ENCODE assay signal across 15 cellular contexts in the genomic region with DNA sequence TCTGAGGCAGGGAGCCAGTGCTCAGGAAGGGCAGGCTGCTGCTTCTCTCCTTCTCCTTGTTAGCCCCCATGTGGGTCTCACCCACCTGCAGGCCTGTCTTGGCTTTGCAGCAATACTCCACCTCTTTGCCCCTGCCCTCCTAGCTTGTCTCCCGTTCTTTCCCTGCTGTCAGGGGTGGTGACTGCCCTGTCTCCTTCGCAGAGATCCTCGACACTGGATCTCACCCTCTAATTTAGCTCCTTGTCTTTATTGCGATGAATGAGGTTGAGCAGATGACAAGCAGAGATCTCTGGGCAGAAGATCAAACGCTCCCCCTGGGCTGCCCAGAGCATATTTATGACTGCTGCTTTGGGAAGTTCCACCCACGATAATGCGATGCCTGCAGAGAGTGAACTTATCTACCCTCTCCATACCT.
"Had no signal": no experiment of that assay in that cellular context is flagged by ENCODE, and none has a peak within 500 bp of the region (broad histone marks: within the 10 kb centered on the region; RNA-seq: fewer than 3 reads in every experiment).

No MANE protein-coding gene starts in this region.

- H3K27me3 ChIP-seq: SJSA1, spleen, transverse colon had no signal

- DNase-seq: activated CD4-positive, alpha-beta T cell treated with anti-CD3 and anti-CD28 coated beads for 4 hours; activated CD8-positive, alpha-beta T cell treated with anti-CD3 and anti-CD28 coated beads, Interleukin-2, amount 10 ng/mL, durations not matched to agents 7 days and 5 days; activated naive CD4-positive, alpha-beta T cell; activated naive CD8-positive, alpha-beta T cell treated with anti-CD3 and anti-CD28 coated beads, Interleukin-2, amount 50 U/mL, for 24 hours; effector memory CD8-positive, alpha-beta T cell; kidney; posterior cingulate gyrus; spleen; stimulated activated CD4-positive, alpha-beta T cell treated with anti-CD3 and anti-CD28 coated beads, Interleukin-1b, Interleukin-23, amount 100 ng/mL, for 48 hours; stimulated activated naive B cell treated with anti-CD40 and anti-IgM and Interleukin-4, amounts not matched to agents 10 μg/mL and 1 μg/mL and 100 μg/mL, for 72 hours; T-helper 1 cell; transverse colon had no signal

- FAIRE-seq: kidney had no signal

- ATAC-seq: activated CD8-positive, alpha-beta T cell treated with anti-CD3 and anti-CD28 coated beads, Interleukin-2, amount 10 ng/mL, durations not matched to agents 7 days and 5 days; activated naive CD8-positive, alpha-beta T cell treated with anti-CD3 and anti-CD28 coated beads, Interleukin-2, amount 50 U/mL, for 24 hours; effector memory CD8-positive, alpha-beta T cell; sciatic nerve; stimulated activated naive B cell treated with anti-CD40 and anti-IgM and Interleukin-4, amounts not matched to agents 10 μg/mL and 1 μg/mL and 100 μg/mL, for 72 hours had no signal

- H3K27ac ChIP-seq: SJSA1, spleen, transverse colon, VCaP had no signal

- H3K9me3 ChIP-seq: spleen, transverse colon had no signal

- H3K4me1 ChIP-seq: spleen had no signal

- H3K36me3 ChIP-seq: SJSA1, spleen, transverse colon had no signal

- H3K4me3 ChIP-seq: SJSA1, spleen, transverse colon had no signal
